16 cellular contexts compared by ENCODE assay signal in the genomic region with DNA sequence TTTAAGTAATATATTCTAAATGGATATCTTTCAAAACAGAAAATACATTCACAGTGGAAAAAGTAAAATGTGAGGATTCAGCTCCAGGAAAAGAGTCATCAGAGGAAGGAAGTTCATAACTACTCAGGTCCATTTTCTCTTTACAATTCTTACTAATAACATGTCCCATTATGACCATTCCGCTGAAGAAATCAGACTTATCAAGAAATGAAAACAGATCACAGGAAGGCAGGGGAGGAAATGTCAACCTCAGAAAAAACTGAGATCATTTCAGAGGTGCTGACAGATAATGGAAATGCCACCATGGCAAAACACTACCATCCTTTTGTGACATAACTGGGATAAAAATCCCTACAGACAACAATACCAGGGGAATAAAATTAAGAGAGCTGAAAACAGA.
"Had no signal": no experiment of that assay in that cellular context is flagged by ENCODE, and none has a peak within 500 bp of the region (broad histone marks: within the 10 kb centered on the region; RNA-seq: fewer than 3 reads in every experiment).

No MANE protein-coding gene starts in this region.

- H3K4me3 Mint-ChIP-seq: memory B cell; naive thymus-derived CD4-positive, alpha-beta T cell; natural killer cell treated with Interleukin-12 subunit alpha and Interleukin-12 subunit beta and Interleukin-15 and Interleukin-18, amount 100 ng/mL, for 72 hours; stimulated activated effector memory CD8-positive, alpha-beta T cell treated with anti-CD3 and anti-CD28 coated beads, Interleukin-12 subunit alpha, Interleukin-12 subunit beta, amount 100 ng/mL, for 72 hours; stimulated activated naive CD8-positive, alpha-beta T cell treated with anti-CD3 and anti-CD28 coated beads, Interleukin-15, Interleukin-2, amounts not matched to agents 100 ng/mL and 50 ng/mL, for 24 hours had no signal

- H3K4me1 Mint-ChIP-seq: memory B cell; naive thymus-derived CD4-positive, alpha-beta T cell; stimulated activated effector memory CD8-positive, alpha-beta T cell treated with anti-CD3 and anti-CD28 coated beads, Interleukin-12 subunit alpha, Interleukin-12 subunit beta, amount 100 ng/mL, for 72 hours had no signal

- H3K36me3 Mint-ChIP-seq: memory B cell; naive thymus-derived CD4-positive, alpha-beta T cell; natural killer cell treated with Interleukin-12 subunit alpha and Interleukin-12 subunit beta and Interleukin-15 and Interleukin-18, amount 100 ng/mL, for 72 hours; stimulated activated effector memory CD8-positive, alpha-beta T cell treated with anti-CD3 and anti-CD28 coated beads, Interleukin-12 subunit alpha, Interleukin-12 subunit beta, amount 100 ng/mL, for 72 hours had no signal

- H3K27me3 Mint-ChIP-seq: memory B cell; natural killer cell treated with Interleukin-12 subunit alpha and Interleukin-12 subunit beta and Interleukin-15 and Interleukin-18, amount 100 ng/mL, for 72 hours; progenitor cell of endocrine pancreas; stimulated activated naive CD8-positive, alpha-beta T cell treated with anti-CD3 and anti-CD28 coated beads, Interleukin-15, Interleukin-2, amounts not matched to agents 100 ng/mL and 50 ng/mL, for 24 hours had no signal

- H3K27ac Mint-ChIP-seq: memory B cell; naive thymus-derived CD4-positive, alpha-beta T cell; natural killer cell treated with Interleukin-12 subunit alpha and Interleukin-12 subunit beta and Interleukin-15 and Interleukin-18, amount 100 ng/mL, for 72 hours; progenitor cell of endocrine pancreas; stimulated activated effector memory CD8-positive, alpha-beta T cell treated with anti-CD3 and anti-CD28 coated beads, Interleukin-12 subunit alpha, Interleukin-12 subunit beta, amount 100 ng/mL, for 72 hours; stimulated activated naive CD8-positive, alpha-beta T cell treated with anti-CD3 and anti-CD28 coated beads, Interleukin-15, Interleukin-2, amounts not matched to agents 100 ng/mL and 50 ng/mL, for 24 hours had no signal

- H3K9me3 Mint-ChIP-seq: memory B cell; stimulated activated effector memory CD8-positive, alpha-beta T cell treated with anti-CD3 and anti-CD28 coated beads, Interleukin-12 subunit alpha, Interleukin-12 subunit beta, amount 100 ng/mL, for 72 hours had no signal

- DNase-seq: islet precursor cell; left ventricle myocardium inferior; midbrain; mucosa of descending colon; naive thymus-derived CD4-positive, alpha-beta T cell; ovary; stimulated activated CD4-positive, alpha-beta T cell treated with anti-CD3 and anti-CD28 coated beads, Interleukin-4, amount 100 ng/mL, for 24 hours; stimulated activated naive CD4-positive, alpha-beta T cell; tibial artery; trophoblast cell; upper lobe of right lung had no signal
